In the genomic region with DNA sequence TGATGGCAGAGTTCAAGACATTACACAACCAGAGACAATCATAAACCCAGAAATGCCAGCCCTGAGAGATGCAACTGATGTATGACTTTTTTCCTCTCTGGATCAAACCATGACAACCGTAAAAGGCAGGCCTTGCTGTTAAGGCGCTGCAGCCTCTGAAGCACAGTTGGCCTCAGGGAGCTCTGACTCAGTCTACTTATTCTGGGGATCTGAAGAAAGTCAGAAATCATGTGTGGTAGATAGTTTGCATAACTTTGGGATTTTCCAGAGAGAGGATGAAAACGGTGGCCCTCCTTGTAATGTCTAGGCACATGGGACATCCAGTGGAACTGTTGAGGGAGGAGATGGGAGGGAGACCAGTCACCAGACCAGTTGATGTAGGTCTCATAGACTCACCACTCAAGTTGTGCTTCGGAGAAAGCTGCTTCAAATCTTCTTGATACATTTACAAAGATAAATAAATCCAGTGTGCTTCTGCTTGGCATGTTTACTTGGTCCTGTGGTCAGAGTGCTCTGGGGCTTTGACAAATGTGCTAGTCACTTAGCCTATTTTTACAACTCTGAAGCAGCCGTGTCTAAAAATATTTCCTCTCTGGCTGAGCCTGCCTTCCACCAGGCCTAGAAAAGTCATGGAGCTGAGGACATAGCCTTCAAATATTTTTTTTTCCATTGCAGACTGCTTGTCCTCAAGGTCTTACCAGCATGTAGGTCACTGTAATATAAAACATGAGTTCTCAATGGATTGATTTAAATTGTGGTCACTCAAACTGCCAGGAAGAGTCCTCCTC, we compare ENCODE assay signal across 9 cellular contexts. TPM values are rescaled to one million over a fixed set of nuclear protein-coding genes. Genes with fewer than 3 reads are reported as not detected.
DNase-seq lines count a peak whose midpoint lies in the region; ATAC-seq and TF ChIP-seq lines count a peak whose summit lies in the region.
"Had no signal": no experiment of that assay in that cellular context is flagged by ENCODE, and none has a peak within 500 bp of the region (broad histone marks: within the 10 kb centered on the region; RNA-seq: fewer than 3 reads in every experiment).

No MANE protein-coding gene starts in this region.

- H3K4me3 ChIP-seq in adipocyte (ENCODE audit: low read length) (peak overlapping the region; percentile 26), heart left ventricle (no peak overlapping the region), gastrocnemius medialis (peak overlapping the region in 3 of 4 donors; percentile 6 to 33 (median 20))

- in situ Hi-C loops in gastrocnemius medialis (cut with MboI; ENCODE audit: low sequenced_read_pairs in 4 of 4), result no loop called here

- H3K27ac ChIP-seq in heart left ventricle (peak overlapping the region; percentile 71 to 97 (median 90)), gastrocnemius medialis (peak overlapping the region; percentile 92 to 99 (median 96))

- TF ChIP-seq POLR2A in heart left ventricle (IDR thresholded peaks at IDR 0.05), result peak in 1 of 2 donors; percentile 12
- peak; percentile 39 to 48 for TF ChIP-seq POLR2A in gastrocnemius medialis (IDR thresholded peaks at IDR 0.05)

- peak; percentile 72 for DNase-seq in GM04504 (ENCODE audit: low read depth)
- peak; percentile 60 for DNase-seq in adipocyte (ENCODE audit: low read depth)
- DNase-seq in heart left ventricle, result peak in 4 of 5 donors; percentile 55 to 70 (median 60)
- DNase-seq in gastrocnemius medialis, result peak; percentile 75 to 77
- no peak for DNase-seq in nucleus accumbens (lab: John Stamatoyannopoulos, UW)
- no peak for DNase-seq in RKO (ENCODE audit: low spot score)
- DNase-seq: midbrain had no signal

- H3K27me3 ChIP-seq in adipocyte (replicated peaks; ENCODE audit: control insufficient read depth, insufficient read depth, low read length) (no peaks in the 10 kb centered on the region), heart left ventricle (no peaks in the 10 kb centered on the region), gastrocnemius medialis (no peaks in the 10 kb centered on the region)

- peak; percentile 86 to 96 (median 93) for ATAC-seq in heart left ventricle
- ATAC-seq in gastrocnemius medialis, result peak; percentile 87 to 89
- no peak for ATAC-seq in GM21619 (IDR thresholded peaks at IDR 0.05; ENCODE audit: unreplicated experiment)
- ATAC-seq in GM21737 (IDR thresholded peaks at IDR 0.05; ENCODE audit: unreplicated experiment), result no peak

- H3K9me3 ChIP-seq in adipocyte (ENCODE audit: control insufficient read depth, low read length), result no peaks in the 10 kb centered on the region
- H3K9me3 ChIP-seq in heart left ventricle, result no peaks in the 10 kb centered on the region
- no peaks in the 10 kb centered on the region for H3K9me3 ChIP-seq in gastrocnemius medialis

- H3K4me1 ChIP-seq in adipocyte (ENCODE audit: control insufficient read depth, insufficient read depth, low read length), result peaks cover 52% of the 10 kb centered on the region
- peaks cover 0 to 88% (median 44%) of the 10 kb centered on the region in 12 donors for H3K4me1 ChIP-seq in heart left ventricle
- H3K4me1 ChIP-seq in gastrocnemius medialis, result peaks cover 87 to 90% of the 10 kb centered on the region in 2 donors

- 52 to 57% (median 54%) methylated on average over 5 of the region's 5 CpGs for WGBS in heart left ventricle, 4 donors

- peaks cover 45% of the 10 kb centered on the region for H3K36me3 ChIP-seq in adipocyte (ENCODE audit: control insufficient read depth, insufficient read depth, low read length, severe bottlenecking)
- peaks cover 0 to 3% (median 0%) of the 10 kb centered on the region in 9 donors for H3K36me3 ChIP-seq in heart left ventricle
- no peaks in the 10 kb centered on the region for H3K36me3 ChIP-seq in gastrocnemius medialis

- TF ChIP-seq CTCF in heart left ventricle (IDR thresholded peaks at IDR 0.05), result no peak
- no peak for TF ChIP-seq CTCF in gastrocnemius medialis (IDR thresholded peaks at IDR 0.05 in 4 of 5, conservative IDR thresholded peaks at IDR 0.05 in 1 of 5)

- H3K9ac ChIP-seq in adipocyte (ENCODE audit: low read length), result peak overlapping the region; percentile 21

- intact Hi-C loops in heart left ventricle (cut with DNase I), result loop anchor here in 3 of 10 donors (2.0 to 10.0 kb wide), 3 partner anchors 66 to 172 kb away; a partner anchor contains a TSS
- intact Hi-C loops in gastrocnemius medialis (cut with DNase I; ENCODE audit: low total_unique reads), result no loop called here

RNA-seq across cellular contexts. Expression of a gene that starts 7.5 kb away (rescaled TPM):
- total RNA-seq in heart left ventricle (100 to 1,000 TPM; 138 to 382 (median 217) TPM), gastrocnemius medialis (100 to 1,000 TPM in 2 of 4 donors, 10 to 100 TPM in 2; 78.0 to 137 (median 105) TPM)
- polyA plus RNA-seq in heart left ventricle, result 100 to 1,000 TPM in 1 of 2 donors, 10 to 100 TPM in 1; 60.6 to 147 TPM

Comparison
In these comparisons a context has a peak if more than half of its experiments do, and no peak if none do; other contexts are left out.
1. DNase-seq: peak in GM04504 (single experiment), adipocyte (single experiment), heart left ventricle (4 of 5) and gastrocnemius medialis (2 of 2); none in nucleus accumbens (0 of 56) and RKO (single experiment).
2. H3K4me3 ChIP-seq: peak in adipocyte (single experiment) and gastrocnemius medialis (3 of 4); none in heart left ventricle (0 of 12).
3. ATAC-seq: peak in heart left ventricle (4 of 4) and gastrocnemius medialis (2 of 2); none in GM21619 (single experiment) and GM21737 (single experiment).